ENCODE assay signal across 28 cellular contexts in the genomic region with DNA sequence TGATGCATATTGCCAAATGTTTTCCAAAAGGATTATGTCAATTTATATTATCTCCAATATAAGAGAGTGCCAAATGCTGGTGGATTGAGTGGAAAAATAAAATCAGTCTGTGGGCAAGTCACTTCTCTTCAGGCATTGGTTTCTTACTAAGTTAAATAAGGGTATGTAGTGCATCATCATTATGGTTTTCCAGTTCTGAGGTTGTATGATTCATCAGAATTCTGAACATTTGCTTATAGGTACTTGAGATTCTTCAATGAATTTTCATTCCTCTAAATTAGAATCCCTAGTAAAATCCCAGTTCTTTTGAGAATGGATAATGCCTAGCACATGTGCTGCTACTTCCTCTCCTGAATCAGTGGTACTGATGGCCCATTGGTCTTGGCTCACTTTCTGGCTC.
"Had no signal": no experiment of that assay in that cellular context is flagged by ENCODE, and none has a peak within 500 bp of the region (broad histone marks: within the 10 kb centered on the region; RNA-seq: fewer than 3 reads in every experiment).

No MANE protein-coding gene starts in this region.

- H3K4me1 ChIP-seq: adrenal gland, SJCRH30 had no signal

- FAIRE-seq: TTC549 had no signal

- H3K9me3 Mint-ChIP-seq: activated CD4-positive, alpha-beta T cell treated with anti-CD3 and anti-CD28 coated beads, Interleukin-2, amount 10 ng/mL, durations not matched to agents 24 days and 14 days; activated T-cell treated with anti-CD3 and anti-CD28 coated beads, Interleukin-2, amount 50 U/mL, for 24 hours; activated T-helper 2 cell treated with anti-CD3 and anti-CD28 coated beads, Interferon-gamma antibody, Interleukin-2, Interleukin-4, amounts not matched to agents 10 μg/mL and 5 μg/mL and 100 μg/mL, durations not matched to agents 14 hours and 24 hours and 36 hours; T-helper 1 cell treated with Interleukin-12 subunit alpha and Interleukin-12 subunit beta and Interleukin-4 antibody, amounts not matched to agents 30 μg/mL and 1 μg/mL, for 36 hours; T-helper 2 cell treated with Interferon-gamma antibody and Interleukin-4, amounts not matched to agents 5 μg/mL and 100 μg/mL, for 36 hours had no signal

- H3K4me3 ChIP-seq: adrenal gland, MG63, SJCRH30, SK-N-MC had no signal

- H3K27ac ChIP-seq: adrenal gland, SJCRH30, SK-N-MC had no signal

- H3K36me3 ChIP-seq: adrenal gland, MG63, SJCRH30 had no signal

- H3K9me3 ChIP-seq: adrenal gland, MG63, SJCRH30 had no signal

- H3K4me3 Mint-ChIP-seq: activated CD4-positive, alpha-beta T cell treated with anti-CD3 and anti-CD28 coated beads, Interleukin-2, amount 10 ng/mL, durations not matched to agents 24 days and 14 days; activated CD8-positive, alpha-beta T cell treated with anti-CD3 and anti-CD28 coated beads, Interleukin-2, amount 10 ng/mL, durations not matched to agents 7 days and 5 days; activated T-cell treated with anti-CD3 and anti-CD28 coated beads, Interleukin-2, amount 50 U/mL, for 24 hours; T-helper 1 cell treated with Interleukin-12 subunit alpha and Interleukin-12 subunit beta and Interleukin-4 antibody, amounts not matched to agents 30 μg/mL and 1 μg/mL, for 36 hours; T-helper 2 cell treated with Interferon-gamma antibody and Interleukin-4, amounts not matched to agents 5 μg/mL and 100 μg/mL, for 36 hours had no signal

- H3K27ac Mint-ChIP-seq: activated CD4-positive, alpha-beta T cell treated with anti-CD3 and anti-CD28 coated beads, Interleukin-2, amount 10 ng/mL, durations not matched to agents 24 days and 14 days; activated CD8-positive, alpha-beta T cell treated with anti-CD3 and anti-CD28 coated beads, Interleukin-2, amount 10 ng/mL, durations not matched to agents 7 days and 5 days; activated naive CD4-positive, alpha-beta T cell treated with anti-CD3 and anti-CD28 coated beads, Interleukin-2, amount 50 U/mL, for 72 hours; activated T-cell treated with anti-CD3 and anti-CD28 coated beads, Interleukin-2, amount 50 U/mL, for 24 hours; activated T-helper 2 cell treated with anti-CD3 and anti-CD28 coated beads, Interferon-gamma antibody, Interleukin-2, Interleukin-4, amounts not matched to agents 10 μg/mL and 5 μg/mL and 100 μg/mL, durations not matched to agents 14 hours and 24 hours and 36 hours; T-helper 1 cell treated with Interleukin-12 subunit alpha and Interleukin-12 subunit beta and Interleukin-4 antibody, amounts not matched to agents 30 μg/mL and 1 μg/mL, for 36 hours; T-helper 2 cell treated with Interferon-gamma antibody and Interleukin-4, amounts not matched to agents 5 μg/mL and 100 μg/mL, for 36 hours had no signal

- H3K36me3 Mint-ChIP-seq: activated naive CD4-positive, alpha-beta T cell treated with anti-CD3 and anti-CD28 coated beads, Interleukin-2, amount 50 U/mL, for 72 hours had no signal

- ATAC-seq: activated CD8-positive, alpha-beta T cell treated with anti-CD3 and anti-CD28 coated beads, Interleukin-2, amount 10 ng/mL, durations not matched to agents 7 days and 5 days; activated naive CD4-positive, alpha-beta T cell treated with anti-CD3 and anti-CD28 coated beads, Interleukin-2, amount 50 U/mL, for 72 hours; Panc1 had no signal

- H3K27me3 Mint-ChIP-seq: activated CD4-positive, alpha-beta T cell treated with anti-CD3 and anti-CD28 coated beads, Interleukin-2, amount 10 ng/mL, durations not matched to agents 24 days and 14 days had no signal

- H3K27me3 ChIP-seq: adrenal gland, MG63, SJCRH30 had no signal

- DNase-seq: activated CD4-positive, alpha-beta T cell treated with anti-CD3 and anti-CD28 coated beads, Interleukin-2, amount 50 U/mL, for 48 hours; activated CD8-positive, alpha-beta T cell treated with anti-CD3 and anti-CD28 coated beads, Interleukin-2, amount 10 ng/mL, durations not matched to agents 7 days and 5 days; activated gamma-delta T cell; activated naive CD4-positive, alpha-beta T cell treated with Interleukin-2 at 50 U/mL for 16 hours; activated T-cell treated with anti-CD3 and anti-CD28 coated beads, Interleukin-2, amount 50 U/mL, for 24 hours; adrenal gland; Kasumi-1; KG1; MG63; NCI-H1048; NCI-H1105 treated with DMSO at 0.1 percent for 48 hours; NCI-H1436; NCI-H1694; NCI-H1930; NCI-H2081 treated with DMSO at 0.1 percent for 48 hours; NCI-H226; NCI-H446 treated with DMSO at 0.1 percent for 48 hours; NCI-H524; SHP77; SJCRH30 had no signal

- H3K4me1 Mint-ChIP-seq: activated CD4-positive, alpha-beta T cell treated with anti-CD3 and anti-CD28 coated beads, Interleukin-2, amount 10 ng/mL, durations not matched to agents 24 days and 14 days had no signal
